ENCODE assay signal across 16 cellular contexts in genomic region chr1:149972547-149972946, GRCh38. TPM values are rescaled to one million over a fixed set of nuclear protein-coding genes. Genes with fewer than 3 reads are reported as not detected.
DNase-seq lines count a peak whose midpoint lies in the region; ATAC-seq and TF ChIP-seq lines count a peak whose summit lies in the region.
"Had no signal": no experiment of that assay in that cellular context is flagged by ENCODE, and none has a peak within 500 bp of the region (broad histone marks: within the 10 kb centered on the region; RNA-seq: fewer than 3 reads in every experiment).

No MANE protein-coding gene starts in this region.

- TSS peak; percentile 36 for BruUV-seq in Panc1 (replicated peaks; lab: Mats Ljungman, UMichigan)

- H3K9me3 ChIP-seq in Panc1 (ENCODE audit: control insufficient read depth, insufficient read depth, low read depth, low read length), result no peaks in the 10 kb centered on the region

- intact Hi-C loops in Panc1 (cut with micrococcal nuclease; ENCODE audit: unreplicated experiment), result no loop called here

- no peaks in the 10 kb centered on the region for H3K4me1 Mint-ChIP-seq in stimulated activated naive CD8-positive, alpha-beta T cell treated with anti-CD3 and anti-CD28 coated beads, Interleukin-15, Interleukin-2, amounts not matched to agents 100 ng/mL and 50 ng/mL, for 24 hours (ENCODE audit: low read depth)
- H3K4me1 Mint-ChIP-seq in stimulated activated naive CD8-positive, alpha-beta T cell treated with anti-CD3 and anti-CD28 coated beads, Interleukin-15, amount 100 ng/mL, for 72 hours, result no peaks in the 10 kb centered on the region
- H3K4me1 Mint-ChIP-seq in central memory CD8-positive, alpha-beta T cell, result no peaks in the 10 kb centered on the region

- H3K4me1 ChIP-seq in Panc1 (ENCODE audit: control insufficient read depth, insufficient read depth, low read length), result no peaks in the 10 kb centered on the region

- no peak for DNase-seq in stimulated activated naive CD8-positive, alpha-beta T cell treated with anti-CD3 and anti-CD28 coated beads, Interleukin-15, amount 100 ng/mL, for 72 hours
- DNase-seq in Panc1 (ENCODE audit: low read depth, low spot score) (no peak), COR-L47 (lab: John Stamatoyannopoulos, UW) (no peak)
- DNase-seq in central memory CD8-positive, alpha-beta T cell (ENCODE audit: low spot score in 2 of 2), result no peak
- DNase-seq: C1 segment of cervical spinal cord; CD8-positive, alpha-beta T cell; DMS 273 treated with DMSO at 0.1 percent for 48 hours; DMS79; EL; GDM1; GM23248; H7; HCEC 1CT had no signal

- peaks cover 3% of the 10 kb centered on the region; the same call in 1 of the 2 replicates for H3K36me3 ChIP-seq in Panc1 (ENCODE audit: control insufficient read depth, insufficient read depth, low read length)

- H3K27me3 Mint-ChIP-seq in stimulated activated naive CD8-positive, alpha-beta T cell treated with anti-CD3 and anti-CD28 coated beads, Interleukin-15, Interleukin-2, amounts not matched to agents 100 ng/mL and 50 ng/mL, for 24 hours, result no peaks in the 10 kb centered on the region
- H3K27me3 Mint-ChIP-seq in stimulated activated naive CD8-positive, alpha-beta T cell treated with anti-CD3 and anti-CD28 coated beads, Interleukin-15, amount 100 ng/mL, for 72 hours, result no peaks in the 10 kb centered on the region
- H3K27me3 Mint-ChIP-seq in central memory CD8-positive, alpha-beta T cell, result no peaks in the 10 kb centered on the region

- H3K4me3 ChIP-seq in Panc1 (ENCODE audit: low read depth in 2 of 2, low read length in 2 of 2), result no peak overlapping the region
- H3K4me3 ChIP-seq: GM12878, GM23248 had no signal

- POLR2A ChIA-PET in Panc1 (lab: Charles Lee), result no interaction called here

- H3K27ac ChIP-seq in Panc1 (ENCODE audit: low read length), result no peak overlapping the region
- H3K27ac ChIP-seq: GM23248 had no signal

- no peak for TF ChIP-seq CTCF in Panc1 (IDR thresholded peaks at IDR 0.05)

- peaks cover 55% of the 10 kb centered on the region for H3K36me3 Mint-ChIP-seq in stimulated activated naive CD8-positive, alpha-beta T cell treated with anti-CD3 and anti-CD28 coated beads, Interleukin-15, Interleukin-2, amounts not matched to agents 100 ng/mL and 50 ng/mL, for 24 hours (ENCODE audit: low read depth)
- H3K36me3 Mint-ChIP-seq in central memory CD8-positive, alpha-beta T cell (ENCODE audit: insufficient read depth), result peaks cover 19% of the 10 kb centered on the region

- in situ Hi-C loops in Panc1 (cut with HindIII; ENCODE audit: low pct_unique_long_range_greater_than_20kb, low sequenced_read_pairs), result no loop called here

- no peak for ATAC-seq in stimulated activated naive CD8-positive, alpha-beta T cell treated with anti-CD3 and anti-CD28 coated beads, Interleukin-15, amount 100 ng/mL, for 72 hours
- ATAC-seq in Panc1, result no peak
- no peak for ATAC-seq in central memory CD8-positive, alpha-beta T cell (replicated peaks; ENCODE audit: extremely low read depth, poor library complexity, severe bottlenecking)
- no peak for ATAC-seq in HG02610 (IDR thresholded peaks at IDR 0.05; ENCODE audit: unreplicated experiment)
- ATAC-seq: CD8-positive, alpha-beta T cell; GM12878 had no signal

- no peaks in the 10 kb centered on the region for H3K9me3 Mint-ChIP-seq in stimulated activated naive CD8-positive, alpha-beta T cell treated with anti-CD3 and anti-CD28 coated beads, Interleukin-15, Interleukin-2, amounts not matched to agents 100 ng/mL and 50 ng/mL, for 24 hours
- H3K9me3 Mint-ChIP-seq in stimulated activated naive CD8-positive, alpha-beta T cell treated with anti-CD3 and anti-CD28 coated beads, Interleukin-15, amount 100 ng/mL, for 72 hours, result no peaks in the 10 kb centered on the region
- H3K9me3 Mint-ChIP-seq in central memory CD8-positive, alpha-beta T cell, result no peaks in the 10 kb centered on the region
- H3K9me3 Mint-ChIP-seq: CD8-positive, alpha-beta T cell had no signal

- peak overlapping the region; percentile 13 for H3K27ac Mint-ChIP-seq in stimulated activated naive CD8-positive, alpha-beta T cell treated with anti-CD3 and anti-CD28 coated beads, Interleukin-15, Interleukin-2, amounts not matched to agents 100 ng/mL and 50 ng/mL, for 24 hours
- H3K27ac Mint-ChIP-seq in stimulated activated naive CD8-positive, alpha-beta T cell treated with anti-CD3 and anti-CD28 coated beads, Interleukin-15, amount 100 ng/mL, for 72 hours, result no peak overlapping the region
- H3K27ac Mint-ChIP-seq in central memory CD8-positive, alpha-beta T cell (ENCODE audit: low read depth), result peak overlapping the region; percentile 63
- H3K27ac Mint-ChIP-seq: CD8-positive, alpha-beta T cell had no signal

- no peaks in the 10 kb centered on the region for H3K27me3 ChIP-seq in Panc1 (ENCODE audit: control insufficient read depth, insufficient read depth, low read length)

- no peak overlapping the region for H3K4me3 Mint-ChIP-seq in stimulated activated naive CD8-positive, alpha-beta T cell treated with anti-CD3 and anti-CD28 coated beads, Interleukin-15, Interleukin-2, amounts not matched to agents 100 ng/mL and 50 ng/mL, for 24 hours
- no peak overlapping the region for H3K4me3 Mint-ChIP-seq in stimulated activated naive CD8-positive, alpha-beta T cell treated with anti-CD3 and anti-CD28 coated beads, Interleukin-15, amount 100 ng/mL, for 72 hours
- H3K4me3 Mint-ChIP-seq in central memory CD8-positive, alpha-beta T cell, result no peak overlapping the region
- H3K4me3 Mint-ChIP-seq: CD8-positive, alpha-beta T cell had no signal

- CTCF ChIA-PET in Panc1 (lab: Charles Lee), result no interaction called here

RNA-seq across cellular contexts. Expression of gene MTMR11, which starts 35.9 kb away (rescaled TPM):
- total RNA-seq in Panc1 (2021; ENCODE audit: unreplicated experiment), result 12.0 TPM
- polyA plus RNA-seq in Panc1 (2012; ENCODE audit: insufficient read length), result 9.4 TPM

RNA-seq across cellular contexts. Expression of gene OTUD7B, which starts 38.0 kb away (rescaled TPM):
- total RNA-seq in Panc1 (2021; ENCODE audit: unreplicated experiment), result 24.1 TPM
- 11.0 TPM for polyA plus RNA-seq in Panc1 (2012; ENCODE audit: insufficient read length)

RNA-seq across cellular contexts. Expression of gene SF3B4, which starts 44.9 kb away (rescaled TPM):
- 120 TPM for total RNA-seq in Panc1 (2021; ENCODE audit: unreplicated experiment)
- polyA plus RNA-seq in Panc1 (2012; ENCODE audit: insufficient read length), result 98.8 TPM

RNA-seq across cellular contexts. Expression of gene SV2A, which starts 54.9 kb away (rescaled TPM):
- total RNA-seq in Panc1 (2021; ENCODE audit: unreplicated experiment), result 2.9 TPM
- 4.4 TPM for polyA plus RNA-seq in Panc1 (2012; ENCODE audit: insufficient read length)

Comparison
In these comparisons a context has a peak if more than half of its experiments do, and no peak if none do; other contexts are left out.
1. H3K27ac Mint-ChIP-seq: peak in stimulated activated naive CD8-positive, alpha-beta T cell treated with anti-CD3 and anti-CD28 coated beads, Interleukin-15, Interleukin-2, amounts not matched to agents 100 ng/mL and 50 ng/mL, for 24 hours (single experiment) and central memory CD8-positive, alpha-beta T cell (single experiment); none in stimulated activated naive CD8-positive, alpha-beta T cell treated with anti-CD3 and anti-CD28 coated beads, Interleukin-15, amount 100 ng/mL, for 72 hours (0 of 2).